In the genomic region with DNA sequence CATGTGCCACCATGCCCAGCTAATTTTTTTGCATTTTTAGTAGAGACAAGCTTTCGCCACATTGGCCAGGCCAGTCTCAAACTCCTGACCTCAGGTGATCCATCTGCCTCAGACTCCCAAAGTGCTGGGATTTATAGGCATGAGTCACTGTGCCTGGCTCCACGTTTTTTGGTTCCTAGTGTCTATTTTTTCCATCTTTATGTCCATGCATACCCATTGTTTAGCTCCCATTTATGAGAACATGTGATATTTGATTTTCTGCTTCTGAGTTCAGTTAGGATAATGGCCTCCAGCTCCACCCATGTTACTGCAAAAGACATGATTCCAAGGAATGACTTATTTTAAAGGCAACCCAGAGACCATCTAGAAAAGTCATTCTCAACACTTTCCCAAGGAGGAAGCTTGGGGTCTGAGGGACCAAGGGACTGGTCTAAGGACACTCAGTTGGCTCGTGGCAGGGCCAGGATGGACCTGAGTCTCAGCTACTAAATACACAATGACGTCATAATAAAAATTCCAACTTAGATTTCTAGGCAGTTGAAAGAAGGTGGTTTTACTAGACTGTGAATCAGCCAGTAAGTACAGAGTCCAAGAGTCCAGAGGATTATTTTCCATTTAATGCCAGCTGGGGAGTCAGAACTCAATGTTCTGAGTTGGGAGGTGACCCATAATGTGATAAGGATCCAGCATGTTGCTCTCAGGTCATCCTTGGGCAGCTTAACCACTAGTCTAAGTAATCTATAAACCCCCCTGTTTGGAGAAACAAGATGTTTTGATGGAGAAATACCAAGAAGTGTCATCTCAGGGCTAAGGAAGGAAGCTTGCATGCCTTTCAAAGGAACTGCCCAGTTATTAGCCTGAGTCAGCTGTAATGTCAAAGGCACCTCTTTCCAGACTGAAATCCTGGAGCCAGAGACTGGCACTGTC, we compare ENCODE assay signal across 2 cellular contexts.
TF ChIP-seq lines count a peak whose summit lies in the region.

No MANE protein-coding gene starts in this region.

TF ChIP-seq in A549, 52 proteins besides CTCF, POLR2A, EP300 and RAD21 (continued from another document):
- TF ChIP-seq ESRRA (IDR thresholded peaks at IDR 0.05; ENCODE audit: borderline replicate concordance, low read length) (peak; percentile 59; the same call in 1 of the 2 replicates), FOSL2 (IDR thresholded peaks at IDR 0.05) (no peak; the same call in none of the 2 replicates), FOSL2 (CRISPR knock-in tag; IDR thresholded peaks at IDR 0.05) (peak; percentile 90), EHF (CRISPR knock-in tag; IDR thresholded peaks at IDR 0.05) (no peak), HEYL (CRISPR knock-in tag; IDR thresholded peaks at IDR 0.05) (no peak), SREBF2 (IDR thresholded peaks at IDR 0.05) (no peak), MAFK (IDR thresholded peaks at IDR 0.05; ENCODE audit: partially characterized antibody) (peak; percentile 97), JUN (IDR thresholded peaks at IDR 0.05) (peak in 1 of 2 experiments; percentile 57; a peak in 1 of 5 replicates), BCL3 (IDR thresholded peaks at IDR 0.05) (no peak), MAX (IDR thresholded peaks at IDR 0.05) (peak; percentile 56; the same call in 1 of the 2 replicates), GATA3 (IDR thresholded peaks at IDR 0.05; ENCODE audit: borderline replicate concordance) (peak; percentile 72), NPAS2 (CRISPR knock-in tag; IDR thresholded peaks at IDR 0.05; ENCODE audit: borderline replicate concordance) (no peak), JUNB (IDR thresholded peaks at IDR 0.05) (peak; percentile 65)
- TF ChIP-seq, protein P1, sequence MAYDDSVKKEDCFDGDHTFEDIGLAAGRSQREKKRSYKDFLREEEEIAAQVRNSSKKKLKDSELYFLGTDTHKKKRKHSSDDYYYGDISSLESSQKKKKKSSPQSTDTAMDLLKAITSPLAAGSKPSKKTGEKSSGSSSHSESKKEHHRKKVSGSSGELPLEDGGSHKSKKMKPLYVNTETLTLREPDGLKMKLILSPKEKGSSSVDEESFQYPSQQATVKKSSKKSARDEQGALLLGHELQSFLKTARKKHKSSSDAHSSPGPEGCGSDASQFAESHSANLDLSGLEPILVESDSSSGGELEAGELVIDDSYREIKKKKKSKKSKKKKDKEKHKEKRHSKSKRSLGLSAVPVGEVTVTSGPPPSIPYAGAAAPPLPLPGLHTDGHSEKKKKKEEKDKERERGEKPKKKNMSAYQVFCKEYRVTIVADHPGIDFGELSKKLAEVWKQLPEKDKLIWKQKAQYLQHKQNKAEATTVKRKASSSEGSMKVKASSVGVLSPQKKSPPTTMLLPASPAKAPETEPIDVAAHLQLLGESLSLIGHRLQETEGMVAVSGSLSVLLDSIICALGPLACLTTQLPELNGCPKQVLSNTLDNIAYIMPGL (CRISPR knock-in tag; IDR thresholded peaks at IDR 0.05; ENCODE audit: borderline replicate concordance) = no peak
- TF ChIP-seq, protein P2, sequence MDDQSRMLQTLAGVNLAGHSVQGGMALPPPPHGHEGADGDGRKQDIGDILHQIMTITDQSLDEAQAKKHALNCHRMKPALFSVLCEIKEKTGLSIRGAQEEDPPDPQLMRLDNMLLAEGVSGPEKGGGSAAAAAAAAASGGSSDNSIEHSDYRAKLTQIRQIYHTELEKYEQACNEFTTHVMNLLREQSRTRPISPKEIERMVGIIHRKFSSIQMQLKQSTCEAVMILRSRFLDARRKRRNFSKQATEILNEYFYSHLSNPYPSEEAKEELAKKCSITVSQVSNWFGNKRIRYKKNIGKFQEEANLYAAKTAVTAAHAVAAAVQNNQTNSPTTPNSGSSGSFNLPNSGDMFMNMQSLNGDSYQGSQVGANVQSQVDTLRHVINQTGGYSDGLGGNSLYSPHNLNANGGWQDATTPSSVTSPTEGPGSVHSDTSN (IDR thresholded peaks at IDR 0.05) = no peak

TF ChIP-seq in K562, 482 proteins besides CTCF, POLR2A, EP300 and RAD21:
- TF ChIP-seq, protein P3, sequence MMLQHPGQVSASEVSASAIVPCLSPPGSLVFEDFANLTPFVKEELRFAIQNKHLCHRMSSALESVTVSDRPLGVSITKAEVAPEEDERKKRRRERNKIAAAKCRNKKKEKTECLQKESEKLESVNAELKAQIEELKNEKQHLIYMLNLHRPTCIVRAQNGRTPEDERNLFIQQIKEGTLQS (IDR thresholded peaks at IDR 0.05) = peak; percentile 74
- TF ChIP-seq, protein P3 (CRISPR knock-in tag; conservative IDR thresholded peaks at IDR 0.05) = no peak
- peak; percentile 84 for TF ChIP-seq ATF7 (IDR thresholded peaks at IDR 0.05)
- no peak for TF ChIP-seq ATF1 (CRISPR knock-in tag; IDR thresholded peaks at IDR 0.05)
- 0 out of 2 replicates have a peak, but pooled peaks have one; percentile 25 for TF ChIP-seq ATF1 (tag; IDR thresholded peaks at IDR 0.05)
- TF ChIP-seq JUND (IDR thresholded peaks at IDR 0.05; ENCODE audit: borderline replicate concordance, low read depth, low read length) = 0 out of 2 replicates have a peak, but pooled peaks have one; percentile 11
- TF ChIP-seq JUND (tag; IDR thresholded peaks at IDR 0.05; ENCODE audit: borderline replicate concordance, low read depth, low read length) = peak; percentile 24; the same call in 1 of the 3 replicates
- peak; percentile 17; the same call in 1 of the 2 replicates for TF ChIP-seq MAFG (tag; conservative IDR thresholded peaks at IDR 0.05)
- no peak for TF ChIP-seq TEAD1 (CRISPR knock-in tag; IDR thresholded peaks at IDR 0.05)
- no peak for TF ChIP-seq TFAM (CRISPR knock-in tag; conservative IDR thresholded peaks at IDR 0.05)
